In genomic region chr10:96974348-96974747, GRCh38 we compare ENCODE assay signal across 21 cellular contexts.
DNase-seq lines count a peak whose midpoint lies in the region; ATAC-seq and TF ChIP-seq lines count a peak whose summit lies in the region.
"Had no signal": no experiment of that assay in that cellular context is flagged by ENCODE, and none has a peak within 500 bp of the region (broad histone marks: within the 10 kb centered on the region; RNA-seq: fewer than 3 reads in every experiment).

No MANE protein-coding gene starts in this region.

- H3K9me3 ChIP-seq in BLaER1 = no peaks in the 10 kb centered on the region
- H3K9me3 ChIP-seq in GM23248 (ENCODE audit: low read depth) = no peaks in the 10 kb centered on the region
- no peaks in the 10 kb centered on the region for H3K9me3 ChIP-seq in breast epithelium
- no peaks in the 10 kb centered on the region for H3K9me3 ChIP-seq in lower lobe of right lung
- H3K9me3 ChIP-seq: adrenal gland, esophagus squamous epithelium, tibial nerve had no signal

- peaks cover 2% of the 10 kb centered on the region for H3K36me3 Mint-ChIP-seq in memory B cell

- H2AFZ ChIP-seq in GM23248 = no peak overlapping the region

- no peaks in the 10 kb centered on the region for H3K9me3 Mint-ChIP-seq in memory B cell
- H3K9me3 Mint-ChIP-seq: central memory CD8-positive, alpha-beta T cell; mesothelial cell of epicardium had no signal

- intact Hi-C loops in breast epithelium (cut with DNase I; ENCODE audit: low total_unique reads) (no loop called here), lower lobe of right lung (cut with DNase I) (no loop called here)

- in situ Hi-C loops in GM23248 (cut with MboI) = no loop called here

- H3K9me2 ChIP-seq in GM23248 (ENCODE audit: insufficient read depth) = no peaks in the 10 kb centered on the region

- peaks cover 18% of the 10 kb centered on the region for H3K4me1 Mint-ChIP-seq in memory B cell
- H3K4me1 Mint-ChIP-seq: central memory CD8-positive, alpha-beta T cell had no signal

- H3K27ac ChIP-seq in BLaER1 (no peak overlapping the region), GM23248 (no peak overlapping the region), breast epithelium (no peak overlapping the region), lower lobe of right lung (no peak overlapping the region)
- H3K27ac ChIP-seq: adrenal gland, esophagus squamous epithelium, RWPE1, tibial nerve had no signal

- H3K4me3 ChIP-seq in BLaER1 (no peak overlapping the region), GM23248 (no peak overlapping the region), breast epithelium (no peak overlapping the region), lower lobe of right lung (no peak overlapping the region)
- H3K4me3 ChIP-seq: adrenal gland, esophagus squamous epithelium, tibial nerve had no signal

- H3K4me3 Mint-ChIP-seq in memory B cell = no peak overlapping the region
- H3K4me3 Mint-ChIP-seq: central memory CD8-positive, alpha-beta T cell; mesothelial cell of epicardium had no signal

- ATAC-seq in memory B cell (ENCODE audit: low read depth) (peak; percentile 71), GM19397 (IDR thresholded peaks at IDR 0.05; ENCODE audit: unreplicated experiment) (no peak), lower lobe of right lung (no peak)

- H3K27me3 ChIP-seq in BLaER1 (no peaks in the 10 kb centered on the region), GM23248 (replicated peaks; ENCODE audit: insufficient read depth) (no peaks in the 10 kb centered on the region), breast epithelium (no peaks in the 10 kb centered on the region), lower lobe of right lung (ENCODE audit: low read depth) (no peaks in the 10 kb centered on the region)
- H3K27me3 ChIP-seq: adrenal gland, esophagus squamous epithelium, tibial nerve had no signal

- H3K36me3 ChIP-seq in BLaER1 (no peaks in the 10 kb centered on the region; the same call in 1 of the 2 replicates), GM23248 (ENCODE audit: low read depth) (no peaks in the 10 kb centered on the region), breast epithelium (no peaks in the 10 kb centered on the region), lower lobe of right lung (no peaks in the 10 kb centered on the region)
- H3K36me3 ChIP-seq: adrenal gland, esophagus squamous epithelium, tibial nerve had no signal

- H3K79me2 ChIP-seq in GM23248 (ENCODE audit: insufficient read depth) = no peaks in the 10 kb centered on the region

- H3K9ac ChIP-seq in BLaER1 (no peak overlapping the region), GM23248 (no peak overlapping the region)

- TF ChIP-seq CTCF in breast epithelium (IDR thresholded peaks at IDR 0.05) (no peak), lower lobe of right lung (IDR thresholded peaks at IDR 0.05) (no peak)

- no peak for TF ChIP-seq POLR2A in breast epithelium (IDR thresholded peaks at IDR 0.05)

- peak overlapping the region; percentile 35 for H3K4me2 ChIP-seq in BLaER1
- H3K4me2 ChIP-seq in GM23248 (ENCODE audit: unreplicated experiment) = peak overlapping the region; percentile 15

- H4K20me1 ChIP-seq in BLaER1 (no peaks in the 10 kb centered on the region), GM23248 (ENCODE audit: insufficient read depth) (no peaks in the 10 kb centered on the region)

- H3K4me1 ChIP-seq in BLaER1 = peaks cover 13% of the 10 kb centered on the region
- peaks cover 12% of the 10 kb centered on the region for H3K4me1 ChIP-seq in GM23248 (ENCODE audit: insufficient read depth)
- H3K4me1 ChIP-seq in breast epithelium = no peaks in the 10 kb centered on the region
- no peaks in the 10 kb centered on the region for H3K4me1 ChIP-seq in lower lobe of right lung
- H3K4me1 ChIP-seq: adrenal gland, esophagus squamous epithelium had no signal

- H3K27me3 Mint-ChIP-seq in memory B cell = no peaks in the 10 kb centered on the region
- H3K27me3 Mint-ChIP-seq: central memory CD8-positive, alpha-beta T cell had no signal

- WGBS in GM23248 (ENCODE audit: low coverage in 1 of 2, low lambda C conversion rate in 2 of 2, missing lambda C conversion rate in 2 of 2), 2 experiments = 40 to 46% methylated on average over 4 of the region's 4 CpGs

- peaks cover 7% of the 10 kb centered on the region; the same call in 1 of the 2 replicates for H3F3A ChIP-seq in GM23248 (ENCODE audit: insufficient read depth)

- H3K27ac Mint-ChIP-seq in memory B cell = peak overlapping the region; percentile 55
- H3K27ac Mint-ChIP-seq: mesothelial cell of epicardium had no signal

- DNase-seq in GM23248 (peak; percentile 58), amniotic epithelial cell (ENCODE audit: low read depth) (peak; percentile 17), memory B cell (ENCODE audit: low spot score in 2 of 2) (no peak), breast epithelium (ENCODE audit: low spot score in 2 of 2) (no peak), lower lobe of right lung (no peak)
- no peak for DNase-seq in stimulated activated CD4-positive, alpha-beta T cell treated with anti-CD3 and anti-CD28 coated beads, Interleukin-12 subunit alpha, Interleukin-12 subunit beta, amount 100 ng/mL, for 4 hours
- DNase-seq: activated CD4-positive, alpha-beta T cell treated with anti-CD3 and anti-CD28 coated beads for 48 hours; adrenal gland; DMS79 treated with DMSO at 0.1 percent for 48 hours; effector CD4-positive, alpha-beta T cell; esophagus squamous epithelium; hippocampal formation; KBM-7; kidney; stimulated activated naive CD4-positive, alpha-beta T cell treated with Interleukin-2 at 50 U/mL for 16 hours had no signal

Comparison
In these comparisons a context has a peak if more than half of its experiments do, and no peak if none do; other contexts are left out.
1. DNase-seq: peak in GM23248 (single experiment) and amniotic epithelial cell (single experiment); none in memory B cell (0 of 2), breast epithelium (0 of 2), stimulated activated CD4-positive, alpha-beta T cell treated with anti-CD3 and anti-CD28 coated beads, Interleukin-12 subunit alpha, Interleukin-12 subunit beta, amount 100 ng/mL, for 4 hours (single experiment) and lower lobe of right lung (single experiment).